ENCODE assay signal across 21 cellular contexts in genomic region chrX:31217111-31217510, GRCh38.
"Had no signal": no experiment of that assay in that cellular context is flagged by ENCODE, and none has a peak within 500 bp of the region (broad histone marks: within the 10 kb centered on the region; RNA-seq: fewer than 3 reads in every experiment).

No MANE protein-coding gene starts in this region.

- DNase-seq: activated CD4-positive, alpha-beta T cell treated with anti-CD3 and anti-CD28 coated beads, Interleukin-2, amount 10 ng/mL, durations not matched to agents 7 days and 5 days; activated CD4-positive, CD25-positive, alpha-beta regulatory T cell; activated CD8-positive, alpha-beta T cell treated with anti-CD3 and anti-CD28 coated beads, Interleukin-2, amount 10 ng/mL, durations not matched to agents 7 days and 5 days; activated naive CD4-positive, alpha-beta T cell treated with anti-CD3 and anti-CD28 coated beads for 36 hours; activated T-cell treated with anti-CD3 and anti-CD28 coated beads, Interleukin-2, amount 50 U/mL, for 24 hours; brain microvascular endothelial cell; central memory CD4-positive, alpha-beta T cell; colonic mucosa; gastrocnemius medialis; heart left ventricle; kidney glomerular epithelial cell; left ventricle myocardium superior; mesendoderm; naive thymus-derived CD8-positive, alpha-beta T cell; ovary; psoas muscle; right cardiac atrium; stimulated activated naive CD8-positive, alpha-beta T cell treated with anti-CD3 and anti-CD28 coated beads, Interleukin-15, amount 100 ng/mL, for 72 hours; T-helper 9 cell; testis had no signal

- H3K9me3 ChIP-seq: colonic mucosa, gastrocnemius medialis, heart left ventricle, ovary, psoas muscle, testis had no signal

- H3K27me3 ChIP-seq: brain microvascular endothelial cell, colonic mucosa, gastrocnemius medialis, heart left ventricle, ovary, testis had no signal

- ATAC-seq: activated CD8-positive, alpha-beta T cell treated with anti-CD3 and anti-CD28 coated beads, Interleukin-2, amount 10 ng/mL, durations not matched to agents 7 days and 5 days; esophagus mucosa; gastrocnemius medialis; heart left ventricle; left ventricle myocardium superior; naive thymus-derived CD8-positive, alpha-beta T cell; psoas muscle; right cardiac atrium; stimulated activated naive CD8-positive, alpha-beta T cell treated with anti-CD3 and anti-CD28 coated beads, Interleukin-15, amount 100 ng/mL, for 72 hours had no signal

- H3K36me3 ChIP-seq: brain microvascular endothelial cell, colonic mucosa, gastrocnemius medialis, ovary had no signal

- H3K4me1 ChIP-seq: colonic mucosa, psoas muscle, testis had no signal

- H3K27ac ChIP-seq: brain microvascular endothelial cell, colonic mucosa, gastrocnemius medialis, ovary, psoas muscle, testis had no signal

- H3K4me3 ChIP-seq: colonic mucosa, gastrocnemius medialis, heart left ventricle, ovary, psoas muscle, testis had no signal
